2 cellular contexts compared by ENCODE assay signal in the genomic region with DNA sequence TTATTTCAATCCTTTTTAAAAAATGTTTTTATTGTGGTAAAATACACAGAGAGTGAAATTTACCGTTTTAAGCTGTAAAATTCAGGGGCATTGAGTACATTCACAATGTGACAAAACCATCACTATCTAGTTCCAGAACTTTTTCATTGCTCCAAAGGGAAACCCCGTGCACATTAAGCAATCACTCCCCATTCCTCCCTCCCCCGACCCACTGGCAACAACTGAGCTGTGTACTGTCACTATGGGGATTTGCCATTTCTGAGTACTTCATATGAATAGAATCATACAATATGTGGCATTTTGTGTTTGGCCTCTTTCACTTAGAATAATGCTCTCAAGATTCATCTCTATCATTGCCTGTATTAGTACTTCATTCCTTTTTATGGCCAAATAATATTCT.
TF ChIP-seq lines count a peak whose summit lies in the region.

No MANE protein-coding gene starts in this region.

TF ChIP-seq in HEK293, 187 proteins besides CTCF, POLR2A, EP300 and RAD21:
- TF ChIP-seq ZNF146 (tag by site-specific recombination; IDR thresholded peaks at IDR 0.05) = 0 out of 2 replicates have a peak, but pooled peaks have one; percentile 38
- TF ChIP-seq, protein P1, sequence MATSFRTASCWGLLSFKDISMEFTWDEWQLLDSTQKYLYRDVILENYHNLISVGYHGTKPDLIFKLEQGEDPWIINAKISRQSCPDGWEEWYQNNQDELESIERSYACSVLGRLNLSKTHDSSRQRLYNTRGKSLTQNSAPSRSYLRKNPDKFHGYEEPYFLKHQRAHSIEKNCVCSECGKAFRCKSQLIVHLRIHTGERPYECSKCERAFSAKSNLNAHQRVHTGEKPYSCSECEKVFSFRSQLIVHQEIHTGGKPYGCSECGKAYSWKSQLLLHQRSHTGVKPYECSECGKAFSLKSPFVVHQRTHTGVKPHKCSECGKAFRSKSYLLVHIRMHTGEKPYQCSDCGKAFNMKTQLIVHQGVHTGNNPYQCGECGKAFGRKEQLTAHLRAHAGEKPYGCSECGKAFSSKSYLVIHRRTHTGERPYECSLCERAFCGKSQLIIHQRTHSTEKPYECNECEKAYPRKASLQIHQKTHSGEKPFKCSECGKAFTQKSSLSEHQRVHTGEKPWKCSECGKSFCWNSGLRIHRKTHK (tag by site-specific recombination; IDR thresholded peaks at IDR 0.05) = no peak
- no peak for TF ChIP-seq SETDB1 (IDR thresholded peaks at IDR 0.05; ENCODE audit: insufficient read length, low read length)

TF ChIP-seq in H1, 55 proteins besides CTCF, POLR2A, EP300 and RAD21:
- TF ChIP-seq CBX5 (IDR thresholded peaks at IDR 0.05; ENCODE audit: low read depth, low read length) (no peak), HDAC6 (IDR thresholded peaks at IDR 0.05; ENCODE audit: low read depth, low read length) (no peak), NANOG (IDR thresholded peaks at IDR 0.05; ENCODE audit: insufficient read depth, low read depth, low read length, poor library complexity, severe bottlenecking) (no peak), KDM4A (IDR thresholded peaks at IDR 0.05; ENCODE audit: low read depth, low read length, severe bottlenecking) (no peak), CEBPB (IDR thresholded peaks at IDR 0.05; ENCODE audit: low read depth, low read length) (peak; percentile 46; the same call in 1 of the 2 replicates)
